Comparison of ENCODE assay signal across 12 cellular contexts in genomic region chr15:65069179-65069578, GRCh38. TPM values are rescaled to one million over a fixed set of nuclear protein-coding genes. Genes with fewer than 3 reads are reported as not detected.
DNase-seq lines count a peak whose midpoint lies in the region; ATAC-seq and TF ChIP-seq lines count a peak whose summit lies in the region.
"Had no signal": no experiment of that assay in that cellular context is flagged by ENCODE, and none has a peak within 500 bp of the region (broad histone marks: within the 10 kb centered on the region; RNA-seq: fewer than 3 reads in every experiment).

No MANE protein-coding gene starts in this region.

- H3K36me3 Mint-ChIP-seq in activated naive CD4-positive, alpha-beta T cell treated with anti-CD3 and anti-CD28 coated beads, Interleukin-2, amount 10 ng/mL, durations not matched to agents 7 days and 5 days = no peaks in the 10 kb centered on the region

- H3K27ac ChIP-seq in ascending aorta = peak overlapping the region; percentile 97
- peak overlapping the region; percentile 78 to 87 for H3K27ac ChIP-seq in prostate gland

- no peak overlapping the region for H3K27ac Mint-ChIP-seq in activated naive CD4-positive, alpha-beta T cell treated with anti-CD3 and anti-CD28 coated beads, Interleukin-2, amount 10 ng/mL, durations not matched to agents 7 days and 5 days
- H3K27ac Mint-ChIP-seq: stimulated activated naive CD8-positive, alpha-beta T cell treated with anti-CD3 and anti-CD28 coated beads, Interleukin-15, amount 100 ng/mL, for 72 hours; T-helper 17 cell had no signal

- intact Hi-C loops in ascending aorta (cut with DNase I) = no loop called here
- intact Hi-C loops in Right ventricle myocardium superior (cut with DNase I) = no loop called here
- intact Hi-C loops in prostate gland (cut with DNase I) = no loop called here

- 53% methylated on average over 1 of the region's 1 CpG for WGBS in prostate gland

- H3K4me3 ChIP-seq in ascending aorta (no peak overlapping the region), prostate gland (no peak overlapping the region)

- no peak for TF ChIP-seq CTCF in AG09319 (IDR thresholded peaks at IDR 0.05; ENCODE audit: low read depth, low read length)
- TF ChIP-seq CTCF in ascending aorta (IDR thresholded peaks at IDR 0.05) = no peak
- no peak for TF ChIP-seq CTCF in prostate gland (IDR thresholded peaks at IDR 0.05)

- no peak for TF ChIP-seq POLR2A in prostate gland (IDR thresholded peaks at IDR 0.05)

- no peak overlapping the region for H3K4me3 Mint-ChIP-seq in activated naive CD4-positive, alpha-beta T cell treated with anti-CD3 and anti-CD28 coated beads, Interleukin-2, amount 10 ng/mL, durations not matched to agents 7 days and 5 days
- H3K4me3 Mint-ChIP-seq: stimulated activated naive CD8-positive, alpha-beta T cell treated with anti-CD3 and anti-CD28 coated beads, Interleukin-15, amount 100 ng/mL, for 72 hours; T-helper 17 cell had no signal

- H3K27me3 Mint-ChIP-seq in activated naive CD4-positive, alpha-beta T cell treated with anti-CD3 and anti-CD28 coated beads, Interleukin-2, amount 10 ng/mL, durations not matched to agents 7 days and 5 days = peaks cover 76% of the 10 kb centered on the region

- no peaks in the 10 kb centered on the region for H3K9me3 ChIP-seq in ascending aorta
- H3K9me3 ChIP-seq in prostate gland = no peaks in the 10 kb centered on the region

- CTCF ChIA-PET in activated naive CD4-positive, alpha-beta T cell treated with anti-CD3 and anti-CD28 coated beads, Interleukin-2, amount 10 ng/mL, durations not matched to agents 7 days and 5 days (lab: Charles Lee) = interaction anchor here (0.9 to 2.1 kb wide), 5 partner anchors 9 to 99 kb away, joined by 3 to 7 read pairs (median 4); no protein-coding TSS in a partner anchor

- H3K36me3 ChIP-seq in ascending aorta (peaks cover 0 to 12% of the 10 kb centered on the region in 2 donors), prostate gland (no peaks in the 10 kb centered on the region)

- ATAC-seq in Right ventricle myocardium superior (ENCODE audit: poor library complexity) (peak; percentile 44), GM19035 (IDR thresholded peaks at IDR 0.05; ENCODE audit: unreplicated experiment) (no peak), HG02852 (IDR thresholded peaks at IDR 0.05; ENCODE audit: unreplicated experiment) (no peak)
- ATAC-seq: stimulated activated naive CD8-positive, alpha-beta T cell treated with anti-CD3 and anti-CD28 coated beads, Interleukin-15, amount 100 ng/mL, for 72 hours; T-helper 17 cell had no signal

- peaks cover 5% of the 10 kb centered on the region for H3K4me1 Mint-ChIP-seq in activated naive CD4-positive, alpha-beta T cell treated with anti-CD3 and anti-CD28 coated beads, Interleukin-2, amount 10 ng/mL, durations not matched to agents 7 days and 5 days

- H3K4me1 ChIP-seq in ascending aorta (peaks cover 14 to 56% of the 10 kb centered on the region in 2 donors), prostate gland (replicated peaks) (no peaks in the 10 kb centered on the region)

- peak; percentile 96 for DNase-seq in AG09319 (ENCODE audit: extremely low read depth, low read depth)
- no peak for DNase-seq in ascending aorta (ENCODE audit: low spot score in 2 of 2)
- no peak for DNase-seq in Right ventricle myocardium superior
- DNase-seq in prostate gland (ENCODE audit: low spot score) = no peak
- DNase-seq in NCI-H1048 (lab: John Stamatoyannopoulos, UW) = no peak
- DNase-seq in activated naive CD4-positive, alpha-beta T cell treated with anti-CD3 and anti-CD28 coated beads, Interleukin-2, amount 10 ng/mL, durations not matched to agents 7 days and 5 days = no peak
- DNase-seq: amniotic stem cell; stimulated activated naive CD8-positive, alpha-beta T cell treated with anti-CD3 and anti-CD28 coated beads, Interleukin-15, amount 100 ng/mL, for 72 hours; T-helper 17 cell had no signal

- H3K9me3 Mint-ChIP-seq in activated naive CD4-positive, alpha-beta T cell treated with anti-CD3 and anti-CD28 coated beads, Interleukin-2, amount 10 ng/mL, durations not matched to agents 7 days and 5 days = no peaks in the 10 kb centered on the region
- H3K9me3 Mint-ChIP-seq: stimulated activated naive CD8-positive, alpha-beta T cell treated with anti-CD3 and anti-CD28 coated beads, Interleukin-15, amount 100 ng/mL, for 72 hours had no signal

- H3K27me3 ChIP-seq in ascending aorta = no peaks in the 10 kb centered on the region
- H3K27me3 ChIP-seq in prostate gland (replicated peaks; ENCODE audit: insufficient read depth) = peaks cover 2% of the 10 kb centered on the region

RNA-seq across cellular contexts. Expression of gene RASL12, which starts 1.4 kb away (rescaled TPM):
- total RNA-seq in ascending aorta (187 TPM), Right ventricle myocardium superior (19.7 TPM), prostate gland (100 to 1,000 TPM in 1 of 2 donors, 10 to 100 TPM in 1; 56.3 to 124 TPM)
- total RNA-seq: T-helper 17 cell had no signal

RNA-seq across cellular contexts. Expression of gene KBTBD13, which starts 7.4 kb away (rescaled TPM):
- total RNA-seq in ascending aorta (0.21 TPM), Right ventricle myocardium superior (9.4 TPM), prostate gland (under 1 TPM in 1 of 2 donors, not detected in 1; 0.57 TPM)
- total RNA-seq: T-helper 17 cell had no signal

RNA-seq across cellular contexts. Expression of gene SLC51B, which starts 24.0 kb away (rescaled TPM):
- total RNA-seq in ascending aorta (not detected), Right ventricle myocardium superior (not detected), prostate gland (under 1 TPM in 1 of 2 donors, not detected in 1; 0.68 TPM)
- total RNA-seq: myocyte, T-helper 17 cell had no signal

RNA-seq across cellular contexts. Expression of gene MTFMT, which starts 39.7 kb away (rescaled TPM):
- total RNA-seq in ascending aorta (54.7 TPM), Right ventricle myocardium superior (17.3 TPM), prostate gland (10 to 100 TPM; 31.0 to 37.9 TPM)

RNA-seq across cellular contexts. Expression of gene UBAP1L, which starts 45.8 kb away (rescaled TPM):
- 10.9 TPM for total RNA-seq in ascending aorta
- 1.6 TPM for total RNA-seq in Right ventricle myocardium superior
- total RNA-seq in prostate gland = 1 to 10 TPM; 1.9 to 8.5 TPM
